In genomic region chr3:106317141-106318055, GRCh38 we compare ENCODE assay signal across 16 cellular contexts.
"Had no signal": no experiment of that assay in that cellular context is flagged by ENCODE, and none has a peak within 500 bp of the region (broad histone marks: within the 10 kb centered on the region; RNA-seq: fewer than 3 reads in every experiment).

No MANE protein-coding gene starts in this region.

- H3K9me3 Mint-ChIP-seq: effector memory CD8-positive, alpha-beta T cell; natural killer cell had no signal

- H3K36me3 ChIP-seq: esophagus squamous epithelium, sigmoid colon, thyroid gland had no signal

- H3K27ac Mint-ChIP-seq: activated naive CD8-positive, alpha-beta T cell treated with anti-CD3 and anti-CD28 coated beads, Interleukin-2, amount 10 ng/mL, durations not matched to agents 7 days and 5 days; effector memory CD8-positive, alpha-beta T cell; memory B cell; natural killer cell; stimulated activated memory B cell treated with anti-CD40 and anti-IgM and Interleukin-4, amounts not matched to agents 10 μg/mL and 1 μg/mL and 100 μg/mL, for 72 hours had no signal

- H3K27me3 ChIP-seq: esophagus squamous epithelium, sigmoid colon, thyroid gland had no signal

- H3K36me3 Mint-ChIP-seq: memory B cell; natural killer cell; stimulated activated memory B cell treated with anti-CD40 and anti-IgM and Interleukin-4, amounts not matched to agents 10 μg/mL and 1 μg/mL and 100 μg/mL, for 72 hours had no signal

- ATAC-seq: effector memory CD8-positive, alpha-beta T cell; natural killer cell; stimulated activated memory B cell treated with anti-CD40 and anti-IgM and Interleukin-4, amounts not matched to agents 10 μg/mL and 1 μg/mL and 100 μg/mL, for 72 hours had no signal

- H2AFZ ChIP-seq: parathyroid adenoma had no signal

- H3K4me3 ChIP-seq: esophagus squamous epithelium, sigmoid colon, thyroid gland had no signal

- H3K4me1 ChIP-seq: esophagus squamous epithelium, parathyroid adenoma, sigmoid colon, thyroid gland had no signal

- H3K9ac ChIP-seq: parathyroid adenoma had no signal

- H3K4me1 Mint-ChIP-seq: stimulated activated memory B cell treated with anti-CD40 and anti-IgM and Interleukin-4, amounts not matched to agents 10 μg/mL and 1 μg/mL and 100 μg/mL, for 72 hours had no signal

- DNase-seq: activated CD4-positive, alpha-beta T cell treated with anti-CD3 and anti-CD28 coated beads, Interleukin-2, amount 50 U/mL, for 1 hour; activated CD8-positive, alpha-beta memory T cell treated with anti-CD3 and anti-CD28 coated beads, Interleukin-2, amount 50 U/mL, for 4 hours; activated gamma-delta T cell; activated naive CD8-positive, alpha-beta T cell treated with anti-CD3 and anti-CD28 coated beads, Interleukin-2, amount 10 ng/mL, durations not matched to agents 7 days and 5 days; activated T-cell treated with anti-CD3 and anti-CD28 coated beads, Interleukin-2, amount 50 U/mL, for 48 hours; amygdala; effector memory CD8-positive, alpha-beta T cell; esophagus squamous epithelium; natural killer cell; sigmoid colon; stimulated activated CD4-positive, alpha-beta T cell treated with anti-CD3 and anti-CD28 coated beads, Interleukin-4, amount 100 ng/mL, for 24 hours; T-helper 9 cell; thyroid gland had no signal

- H3K27me3 Mint-ChIP-seq: activated naive CD8-positive, alpha-beta T cell treated with anti-CD3 and anti-CD28 coated beads, Interleukin-2, amount 10 ng/mL, durations not matched to agents 7 days and 5 days; effector memory CD8-positive, alpha-beta T cell; memory B cell; stimulated activated memory B cell treated with anti-CD40 and anti-IgM and Interleukin-4, amounts not matched to agents 10 μg/mL and 1 μg/mL and 100 μg/mL, for 72 hours had no signal

- H3K4me3 Mint-ChIP-seq: activated naive CD8-positive, alpha-beta T cell treated with anti-CD3 and anti-CD28 coated beads, Interleukin-2, amount 10 ng/mL, durations not matched to agents 7 days and 5 days; effector memory CD8-positive, alpha-beta T cell; memory B cell; natural killer cell; stimulated activated memory B cell treated with anti-CD40 and anti-IgM and Interleukin-4, amounts not matched to agents 10 μg/mL and 1 μg/mL and 100 μg/mL, for 72 hours had no signal

- H3K9me3 ChIP-seq: esophagus squamous epithelium, sigmoid colon, thyroid gland had no signal

- H3K27ac ChIP-seq: esophagus squamous epithelium, parathyroid adenoma, sigmoid colon, thyroid gland had no signal

- H3K79me2 ChIP-seq: parathyroid adenoma had no signal
